Comparison of ENCODE assay signal across 11 cellular contexts in genomic region chr2:71458413-71459083, GRCh38. TPM values are rescaled to one million over a fixed set of nuclear protein-coding genes. Genes with fewer than 3 reads are reported as not detected.
A peak's percentile ranks its signal among the peaks of the same experiment; 100 is the strongest.
DNase-seq lines count a peak whose midpoint lies in the region; TF ChIP-seq lines count a peak whose summit lies in the region.
"Had no signal": no experiment of that assay in that cellular context is flagged by ENCODE, and none has a peak within 500 bp of the region (broad histone marks: within the 10 kb centered on the region; RNA-seq: fewer than 3 reads in every experiment).

No MANE protein-coding gene starts in this region.

- TF ChIP-seq CTCF in right atrium auricular region (IDR thresholded peaks at IDR 0.05), result no peak

- H3K9me3 ChIP-seq in right atrium auricular region, result no peaks in the 10 kb centered on the region
- H3K9me3 ChIP-seq in stomach smooth muscle (ENCODE audit: control insufficient read depth in 2 of 2, low read length in 2 of 2), result no peaks in the 10 kb centered on the region

- H3K4me3 ChIP-seq in right atrium auricular region (no peak overlapping the region), stomach smooth muscle (ENCODE audit: low read length in 2 of 2) (peak overlapping the region in 1 of 2 donors; percentile 35)
- H3K4me3 ChIP-seq: GM23338, skin epidermis had no signal

- H3K27me3 ChIP-seq in right atrium auricular region, result no peaks in the 10 kb centered on the region
- H3K27me3 ChIP-seq in stomach smooth muscle (ENCODE audit: control insufficient read depth in 1 of 2, insufficient read depth in 2 of 2, low read length in 2 of 2), result peaks cover 0 to 2% of the 10 kb centered on the region in 2 donors

- peak overlapping the region in 1 of 2 donors; percentile 21 for H3K9ac ChIP-seq in stomach smooth muscle (ENCODE audit: low read length in 2 of 2)

- peak; percentile 83 for DNase-seq in HT1080 (ENCODE audit: low read depth)
- peak; percentile 84 for DNase-seq in astrocyte of the hippocampus (ENCODE audit: low read depth, low spot score)
- DNase-seq in right atrium auricular region (ENCODE audit: low spot score), result peak; percentile 56
- no peak for DNase-seq in NCI-H345 (lab: John Stamatoyannopoulos, UW)
- no peak for DNase-seq in NCI-H1105 treated with DMSO at 0.1 percent for 48 hours (lab: John Stamatoyannopoulos, UW)
- no peak for DNase-seq in NCI-H748 (lab: John Stamatoyannopoulos, UW; ENCODE audit: unreplicated experiment)
- no peak for DNase-seq in cerebellar cortex (ENCODE audit: low spot score)
- DNase-seq: stimulated activated CD8-positive, alpha-beta memory T cell treated with anti-CD3 and anti-CD28 coated beads, Interleukin-4, amount 100 ng/mL, for 48 hours had no signal

- no peaks in the 10 kb centered on the region for H3K36me3 ChIP-seq in right atrium auricular region
- H3K36me3 ChIP-seq in stomach smooth muscle (ENCODE audit: control insufficient read depth in 2 of 2, insufficient read depth in 2 of 2, low read length in 2 of 2), result no peaks in the 10 kb centered on the region

- H3K27ac ChIP-seq in right atrium auricular region, result peak overlapping the region; percentile 88 to 93
- H3K27ac ChIP-seq in stomach smooth muscle (ENCODE audit: low read length), result peak overlapping the region; percentile 79
- H3K27ac ChIP-seq: skin epidermis had no signal

- H3K4me1 ChIP-seq in right atrium auricular region, result peaks cover 0 to 97% of the 10 kb centered on the region in 2 donors
- peaks cover 75% of the 10 kb centered on the region for H3K4me1 ChIP-seq in stomach smooth muscle (ENCODE audit: control insufficient read depth, insufficient read depth, low read length)

RNA-seq across cellular contexts. Expression of gene DYSF, which starts 5.2 kb away (rescaled TPM):
- total RNA-seq in HT1080 (2014; rRNA removed; shearing (Covaris generic)), result 2.3 and 3.7 TPM in 2 replicates
- 6.3 and 8.6 TPM in 2 replicates for polyA plus RNA-seq in HT1080 (2015; cell fraction: cytosol; rRNA removed)
- 23.0 and 23.3 TPM in 2 replicates for polyA plus RNA-seq in HT1080 (2015; cell fraction: nucleus; rRNA removed)
- 10 to 100 TPM; 31.3 to 52.1 TPM for total RNA-seq in right atrium auricular region

Comparison
In these comparisons a context has a peak if more than half of its experiments do, and no peak if none do; other contexts are left out.
1. DNase-seq: peak in HT1080 (single experiment), astrocyte of the hippocampus (single experiment) and right atrium auricular region (single experiment); none in NCI-H345 (single experiment), NCI-H1105 treated with DMSO at 0.1 percent for 48 hours (single experiment), NCI-H748 (single experiment) and cerebellar cortex (single experiment).